1 cellular context compared by ENCODE assay signal in genomic region chr17:78884148-78884870, GRCh38.
TF ChIP-seq lines count a peak whose summit lies in the region.

No MANE protein-coding gene starts in this region.

TF ChIP-seq in H1, 55 proteins besides CTCF, POLR2A, EP300 and RAD21:
- TF ChIP-seq USF2 (IDR thresholded peaks at IDR 0.05; ENCODE audit: low read length) = peak; percentile 9; the same call in 1 of the 2 replicates
- TF ChIP-seq GTF2F1 (IDR thresholded peaks at IDR 0.05; ENCODE audit: borderline replicate concordance, low read depth, low read length) = no peak
